Comparison of ENCODE assay signal across 19 cellular contexts in genomic region chr1:78171736-78172590, GRCh38.
DNase-seq lines count a peak whose midpoint lies in the region; ATAC-seq, FAIRE-seq and TF ChIP-seq lines count a peak whose summit lies in the region.
"Had no signal": no experiment of that assay in that cellular context is flagged by ENCODE, and none has a peak within 500 bp of the region (broad histone marks: within the 10 kb centered on the region; RNA-seq: fewer than 3 reads in every experiment).

No MANE protein-coding gene starts in this region.

- no peaks in the 10 kb centered on the region for H3K36me3 ChIP-seq in PC-3 (ENCODE audit: low read depth, low read length)
- H3K36me3 ChIP-seq in endothelial cell of umbilical vein (ENCODE audit: control insufficient read depth in 2 of 2, extremely low read depth in 1 of 2, insufficient read depth in 2 of 2, low read length in 2 of 2): no peaks in the 10 kb centered on the region
- H3K36me3 ChIP-seq in body of pancreas (replicated peaks in 1 of 2; ENCODE audit: insufficient read depth in 1 of 2, low read depth in 2 of 2): no peaks in the 10 kb centered on the region
- H3K36me3 ChIP-seq: cardiac muscle cell, WERI-Rb-1 had no signal

- H3K4me1 ChIP-seq in PC-3 (ENCODE audit: insufficient read depth, low read length): peaks cover 41% of the 10 kb centered on the region
- H3K4me1 ChIP-seq in endothelial cell of umbilical vein (ENCODE audit: control insufficient read depth, extremely low read depth, insufficient read depth, low read length): peaks cover 9% of the 10 kb centered on the region
- H3K4me1 ChIP-seq in body of pancreas: no peaks in the 10 kb centered on the region
- H3K4me1 ChIP-seq: psoas muscle had no signal

- POLR2A ChIA-PET in PC-3 (lab: Charles Lee; ENCODE audit: unreplicated experiment) (no interaction called here), endothelial cell of umbilical vein (lab: Charles Lee) (no interaction called here)

- TF ChIP-seq CTCF in PC-3 (conservative IDR thresholded peaks at IDR 0.05; ENCODE audit: low read depth, low read length) (no peak), endothelial cell of umbilical vein (IDR thresholded peaks at IDR 0.05; ENCODE audit: extremely low read depth in 1 of 2, insufficient read depth in 1 of 2, low read depth in 1 of 2, low read length in 2 of 2) (no peak), body of pancreas (IDR thresholded peaks at IDR 0.05) (no peak)

- H2AFZ ChIP-seq in PC-3 (ENCODE audit: low read length) (peak overlapping the region; percentile 35), endothelial cell of umbilical vein (ENCODE audit: low read depth, low read length) (peak overlapping the region; percentile 31)
- H2AFZ ChIP-seq: hepatocyte had no signal

- FAIRE-seq in endothelial cell of umbilical vein (lab: Jason Lieb, UNC): peak; percentile 42
- FAIRE-seq: GM12878, HepG2 had no signal

- H3K9ac ChIP-seq in PC-3 (ENCODE audit: low read length) (peak overlapping the region; percentile 84), endothelial cell of umbilical vein (replicated peaks; ENCODE audit: extremely low read depth, insufficient read depth, low read length) (no peak overlapping the region)

- CTCF ChIA-PET in PC-3 (lab: Charles Lee) (no interaction called here), endothelial cell of umbilical vein (lab: Charles Lee) (interaction anchor here (0.7 to 1.3 kb wide), 3 partner anchors 17 to 41 kb away, joined by 3 read pairs; no protein-coding TSS in a partner anchor)

- H3K4me3 ChIP-seq in PC-3 (ENCODE audit: low read length) (peak overlapping the region; percentile 45; the same call in 1 of the 2 replicates), endothelial cell of umbilical vein (replicated peaks in 1 of 3; ENCODE audit: insufficient read depth in 1 of 3, low read depth in 1 of 3, low read length in 3 of 3) (no peak overlapping the region), body of pancreas (no peak overlapping the region)
- H3K4me3 ChIP-seq: cardiac muscle cell, GM12878, hepatocyte, psoas muscle, SK-N-MC had no signal

- TSS peak; percentile 99 for BruUV-seq in PC-3 (replicated peaks; lab: Mats Ljungman, UMichigan)
- BruUV-seq in endothelial cell of umbilical vein (replicated peaks; lab: Mats Ljungman, UMichigan): no TSS peak

- ATAC-seq in PC-3: peak; percentile 88
- no peak for ATAC-seq in GM19328 (IDR thresholded peaks at IDR 0.05; ENCODE audit: unreplicated experiment)
- no peak for ATAC-seq in body of pancreas
- ATAC-seq: GM12878, HepG2, left lobe of liver, psoas muscle had no signal

- no peaks in the 10 kb centered on the region for H3K79me2 ChIP-seq in PC-3 (ENCODE audit: low read length)
- H3K79me2 ChIP-seq in endothelial cell of umbilical vein (ENCODE audit: control insufficient read depth, insufficient read depth, low read length): no peaks in the 10 kb centered on the region
- H3K79me2 ChIP-seq: hepatocyte had no signal

- H3K27me3 ChIP-seq in PC-3 (ENCODE audit: low read length) (no peaks in the 10 kb centered on the region), endothelial cell of umbilical vein (ENCODE audit: control insufficient read depth in 2 of 2, insufficient read depth in 2 of 2, low read length in 2 of 2) (no peaks in the 10 kb centered on the region), body of pancreas (no peaks in the 10 kb centered on the region)
- H3K27me3 ChIP-seq: cardiac muscle cell, hepatocyte had no signal

- H3F3A ChIP-seq in PC-3 (ENCODE audit: low read length, unreplicated experiment): peaks cover 11% of the 10 kb centered on the region

- 92 to 98% methylated on average over 3 of the region's 3 CpGs for WGBS in body of pancreas, 2 donors

- H3K9me1 ChIP-seq in endothelial cell of umbilical vein (replicated peaks; ENCODE audit: control insufficient read depth, extremely low read depth, insufficient read depth, low read length): no peaks in the 10 kb centered on the region

- no peaks in the 10 kb centered on the region for H3K9me3 ChIP-seq in PC-3 (ENCODE audit: low read length)
- H3K9me3 ChIP-seq in endothelial cell of umbilical vein (replicated peaks; ENCODE audit: control insufficient read depth, insufficient read depth, low read length): no peaks in the 10 kb centered on the region
- H3K9me3 ChIP-seq in body of pancreas: no peaks in the 10 kb centered on the region
- H3K9me3 ChIP-seq: psoas muscle had no signal

- intact Hi-C loops in PC-3 (cut with micrococcal nuclease) (loop anchor here (1.0 kb wide), 3 partner anchors 65 to 168 kb away; no protein-coding TSS in a partner anchor), endothelial cell of umbilical vein (cut with micrococcal nuclease) (no loop called here), body of pancreas (cut with DNase I) (no loop called here), posterior vena cava (cut with DNase I) (no loop called here)

- H4K20me1 ChIP-seq in PC-3 (ENCODE audit: low read length) (no peaks in the 10 kb centered on the region), endothelial cell of umbilical vein (replicated peaks; ENCODE audit: control insufficient read depth, extremely low read depth, insufficient read depth, low read length) (no peaks in the 10 kb centered on the region)

- no peaks in the 10 kb centered on the region for H3K9me2 ChIP-seq in PC-3 (replicated peaks; ENCODE audit: low read length)

- H3K4me2 ChIP-seq in PC-3 (ENCODE audit: low read length): peak overlapping the region; percentile 72
- H3K4me2 ChIP-seq in endothelial cell of umbilical vein (ENCODE audit: insufficient read depth, low read length): peak overlapping the region; percentile 34
- H3K4me2 ChIP-seq: hepatocyte had no signal

- H3K27ac ChIP-seq in PC-3 (ENCODE audit: low read length) (peak overlapping the region; percentile 99), endothelial cell of umbilical vein (ENCODE audit: insufficient read depth, low read depth, low read length) (no peak overlapping the region), body of pancreas (no peak overlapping the region)
- H3K27ac ChIP-seq: hepatocyte, psoas muscle, WERI-Rb-1 had no signal

- DNase-seq in EL (peak; percentile 71), PC-3 (peak; percentile 91), endothelial cell of umbilical vein (ENCODE audit: low read depth, low spot score) (peak; percentile 9), non-pigmented ciliary epithelial cell (ENCODE audit: low read depth) (peak; percentile 67), NCI-H510A treated with DMSO at 0.1 percent for 48 hours (lab: John Stamatoyannopoulos, UW) (no peak), body of pancreas (no peak), posterior vena cava (ENCODE audit: low spot score) (no peak)
- DNase-seq: activated naive CD4-positive, alpha-beta T cell treated with Interleukin-2 at 50 U/mL for 16 hours; C1 segment of cervical spinal cord; NCI-H2171; psoas muscle; WERI-Rb-1 had no signal

- TF ChIP-seq POLR2A in endothelial cell of umbilical vein (IDR thresholded peaks at IDR 0.05; ENCODE audit: low read depth, low read length) (no peak), body of pancreas (IDR thresholded peaks at IDR 0.05) (no peak)

- dilution Hi-C loops in endothelial cell of umbilical vein (cut with MboI; ENCODE audit: extremely low pct_ligation_motif_present, low sequenced_read_pairs): no loop called here

TF ChIP-seq in endothelial cell of umbilical vein, 7 proteins besides CTCF, POLR2A, EP300 and RAD21:
- no peak for TF ChIP-seq MYC (IDR thresholded peaks at IDR 0.05; ENCODE audit: low read depth, low read length)
- TF ChIP-seq EZH2 (IDR thresholded peaks at IDR 0.05; ENCODE audit: borderline replicate concordance, low read depth, low read length, severe bottlenecking): no peak
- TF ChIP-seq JUN (IDR thresholded peaks at IDR 0.05; ENCODE audit: borderline replicate concordance, insufficient read depth, insufficient read length, low read depth): no peak
- TF ChIP-seq GATA2 (IDR thresholded peaks at IDR 0.05; ENCODE audit: insufficient read depth, insufficient read length, low read depth, low read length): peak; percentile 77
- no peak for TF ChIP-seq POLR2AphosphoS5 (IDR thresholded peaks at IDR 0.05; ENCODE audit: insufficient read depth, low read depth, low read length)
- no peak for TF ChIP-seq MAX (IDR thresholded peaks at IDR 0.05; ENCODE audit: insufficient read depth, insufficient read length)
- TF ChIP-seq FOS (IDR thresholded peaks at IDR 0.05; ENCODE audit: borderline replicate concordance, insufficient read depth, low read length): peak; percentile 75
TF ChIP-seq in endothelial cell of umbilical vein: peak in this region for 2.

Comparison
In these comparisons a context has a peak if more than half of its experiments do, and no peak if none do; other contexts are left out.
1. DNase-seq: peak in EL (single experiment), PC-3 (single experiment), endothelial cell of umbilical vein (single experiment) and non-pigmented ciliary epithelial cell (single experiment); none in NCI-H510A treated with DMSO at 0.1 percent for 48 hours (single experiment), body of pancreas (0 of 4) and posterior vena cava (single experiment).